1 cellular context compared by ENCODE assay signal in the genomic region with DNA sequence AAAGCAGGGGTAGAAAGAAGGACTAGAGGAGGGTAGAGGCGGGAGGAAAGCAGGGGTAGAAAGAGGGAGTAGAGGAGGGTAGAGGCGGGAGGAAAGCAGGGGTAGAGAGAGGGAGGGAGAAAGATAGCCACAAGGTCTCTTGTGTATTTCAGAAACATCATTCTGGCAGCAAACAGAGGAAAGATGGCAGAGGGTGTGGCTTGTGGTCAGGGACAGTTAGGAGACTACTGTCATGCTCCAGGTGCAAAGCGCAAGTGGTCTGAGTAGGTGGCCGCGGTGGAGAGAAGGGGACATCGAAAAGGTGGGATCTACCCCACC.
TF ChIP-seq lines count a peak whose summit lies in the region.

No MANE protein-coding gene starts in this region.

TF ChIP-seq in SK-N-SH treated with all-trans-retinoic acid at 6 μM for 48 hours, 23 proteins besides CTCF, POLR2A, EP300 and RAD21 (continued from another document):
- TF ChIP-seq PATZ1 (CRISPR knock-in tag; IDR thresholded peaks at IDR 0.05; ENCODE audit: borderline replicate concordance) (no peak), TOX (CRISPR knock-in tag; IDR thresholded peaks at IDR 0.05; ENCODE audit: borderline replicate concordance) (no peak), ZNF565 (CRISPR knock-in tag; conservative IDR thresholded peaks at IDR 0.05; ENCODE audit: low read depth) (no peak), POU6F1 (CRISPR knock-in tag; IDR thresholded peaks at IDR 0.05; ENCODE audit: borderline replicate concordance, low read depth) (no peak), ZC3H10 (CRISPR knock-in tag; IDR thresholded peaks at IDR 0.05) (no peak), GLIS3 (CRISPR knock-in tag; IDR thresholded peaks at IDR 0.05) (no peak)
